ENCODE assay signal across 13 cellular contexts in the genomic region with DNA sequence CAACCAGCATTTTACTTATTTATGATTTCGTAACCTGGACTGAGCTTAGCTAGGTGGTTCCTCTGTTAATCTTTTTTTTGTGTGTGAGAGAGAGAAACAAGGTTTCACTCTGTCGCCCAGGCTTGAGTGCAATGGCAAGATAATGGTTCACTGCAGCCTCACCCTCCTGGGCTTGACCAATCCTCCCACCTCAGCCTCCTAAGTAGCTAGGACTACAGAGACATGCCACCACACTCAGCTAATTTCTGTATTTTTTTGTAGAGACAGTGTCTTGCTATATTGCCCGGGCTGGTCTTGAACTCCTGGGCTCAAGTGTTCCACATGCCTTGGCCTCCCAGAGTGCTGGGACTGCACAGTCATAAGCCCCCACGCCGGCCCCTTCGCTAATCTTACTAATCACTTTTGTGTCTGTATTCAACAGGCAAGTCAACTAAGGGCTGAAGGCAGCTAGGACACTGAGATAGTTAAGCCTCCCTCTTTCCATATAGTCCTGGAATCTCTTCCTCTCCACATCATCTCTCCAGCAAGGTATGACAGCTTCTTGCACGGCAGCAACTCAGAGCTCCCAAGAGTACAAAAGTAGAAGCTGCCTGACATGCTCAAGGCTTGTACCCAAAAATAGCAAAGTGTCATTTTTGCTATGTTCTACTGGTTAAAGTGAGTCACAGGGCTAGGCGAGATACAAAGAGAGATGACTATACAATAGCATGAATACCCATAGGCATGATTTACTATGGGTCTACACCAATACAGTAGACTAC. TPM values are rescaled to one million over a fixed set of nuclear protein-coding genes. Genes with fewer than 3 reads are reported as not detected.
DNase-seq lines count a peak whose midpoint lies in the region; ATAC-seq, FAIRE-seq and TF ChIP-seq lines count a peak whose summit lies in the region.
"Had no signal": no experiment of that assay in that cellular context is flagged by ENCODE, and none has a peak within 500 bp of the region (broad histone marks: within the 10 kb centered on the region; RNA-seq: fewer than 3 reads in every experiment).

No MANE protein-coding gene starts in this region.

- CTCF ChIA-PET in Calu3 (lab: Charles Lee) = interaction anchor here (1.0 kb wide), 1 partner anchor 132 kb away, joined by 3 read pairs; no protein-coding TSS in a partner anchor

- H3K4me3 ChIP-seq in bronchial epithelial cell (ENCODE audit: low read depth, low read length) = no peak overlapping the region
- H3K4me3 ChIP-seq: esophagus squamous epithelium, uterus had no signal

- intact Hi-C loops in Calu3 (cut with micrococcal nuclease; ENCODE audit: unreplicated experiment) = no loop called here

- DNase-seq in activated CD4-positive, alpha-beta T cell treated with anti-CD3 and anti-CD28 coated beads, Interleukin-2, amount 50 U/mL, for 48 hours = peak; percentile 15 to 30
- DNase-seq in activated CD4-positive, alpha-beta T cell treated with anti-CD3 and anti-CD28 coated beads, Interleukin-2, amount 50 U/mL, for 1 hour = no peak
- DNase-seq in bronchial epithelial cell (ENCODE audit: low read depth) (peak; percentile 53), osteocyte (ENCODE audit: extremely low spot score, unreplicated experiment) (peak; percentile 48), mucosa of gallbladder (ENCODE audit: low spot score) (no peak), Calu3 (no peak), NCI-H2029 (lab: John Stamatoyannopoulos, UW) (no peak)
- DNase-seq: activated CD8-positive, alpha-beta memory T cell treated with anti-CD3 and anti-CD28 coated beads, Interleukin-2, amount 50 U/mL, for 48 hours; esophagus squamous epithelium; NCI-H2081; T-cell; uterus had no signal

- H3K27me3 Mint-ChIP-seq in osteocyte (ENCODE audit: unreplicated experiment) (no peaks in the 10 kb centered on the region), Calu3 (ENCODE audit: unreplicated experiment) (no peaks in the 10 kb centered on the region)
- H3K27me3 Mint-ChIP-seq: T-cell had no signal

- no TSS peak for BruUV-seq in Calu3 (replicated peaks; lab: Mats Ljungman, UMichigan)

- H3K4me1 Mint-ChIP-seq in osteocyte (ENCODE audit: unreplicated experiment) (peaks cover 36% of the 10 kb centered on the region), Calu3 (ENCODE audit: low read depth, unreplicated experiment) (peaks cover 16% of the 10 kb centered on the region)

- H3K36me3 Mint-ChIP-seq in osteocyte (ENCODE audit: unreplicated experiment) (peaks cover 5% of the 10 kb centered on the region), Calu3 (ENCODE audit: insufficient read depth, unreplicated experiment) (no peaks in the 10 kb centered on the region)

- no peak for FAIRE-seq in bronchial epithelial cell (lab: Jason Lieb, UNC)

- H3K27me3 ChIP-seq in bronchial epithelial cell (ENCODE audit: control insufficient read depth, insufficient read depth, low read length) = no peaks in the 10 kb centered on the region
- H3K27me3 ChIP-seq: esophagus squamous epithelium, uterus had no signal

- peak; percentile 61 for ATAC-seq in HG02610 (IDR thresholded peaks at IDR 0.05; ENCODE audit: unreplicated experiment)
- ATAC-seq: T-cell had no signal

- no peaks in the 10 kb centered on the region for H3K36me3 ChIP-seq in bronchial epithelial cell (ENCODE audit: control insufficient read depth, insufficient read depth, low read length)
- H3K36me3 ChIP-seq: esophagus squamous epithelium had no signal

- no peak for TF ChIP-seq CTCF in bronchial epithelial cell (IDR thresholded peaks at IDR 0.05; ENCODE audit: insufficient read depth, low read length, severe bottlenecking)
- TF ChIP-seq CTCF in osteocyte (IDR thresholded peaks at IDR 0.05) = no peak
- TF ChIP-seq CTCF in Calu3 (IDR thresholded peaks at IDR 0.05; ENCODE audit: unreplicated experiment) = no peak

- no peak overlapping the region for H3K27ac Mint-ChIP-seq in osteocyte (ENCODE audit: unreplicated experiment)
- H3K27ac Mint-ChIP-seq in Calu3 (ENCODE audit: unreplicated experiment) = no peak overlapping the region
- H3K27ac Mint-ChIP-seq: T-cell had no signal

- H3K9me3 Mint-ChIP-seq in osteocyte (ENCODE audit: unreplicated experiment) = peaks cover 4% of the 10 kb centered on the region
- peaks cover 7% of the 10 kb centered on the region for H3K9me3 Mint-ChIP-seq in Calu3 (ENCODE audit: low read depth, unreplicated experiment)

- H3K4me3 Mint-ChIP-seq in osteocyte (ENCODE audit: unreplicated experiment) = no peak overlapping the region
- H3K4me3 Mint-ChIP-seq in Calu3 (ENCODE audit: low read depth, unreplicated experiment) = no peak overlapping the region

RNA-seq across cellular contexts. Expression of a gene that starts 11.3 kb away (rescaled TPM):
- 21.1 and 32.1 TPM in 2 replicates for total RNA-seq in bronchial epithelial cell
- 71.8 and 76.2 TPM in 2 replicates for total RNA-seq in osteocyte
- total RNA-seq in mucosa of gallbladder = 85.0 TPM
- 71.1 and 73.4 TPM in 2 replicates for total RNA-seq in Calu3 (2022)

Comparison
In these comparisons a context has a peak if more than half of its experiments do, and no peak if none do; other contexts are left out.
1. DNase-seq: peak in activated CD4-positive, alpha-beta T cell treated with anti-CD3 and anti-CD28 coated beads, Interleukin-2, amount 50 U/mL, for 48 hours (2 of 2), bronchial epithelial cell (single experiment) and osteocyte (single experiment); none in activated CD4-positive, alpha-beta T cell treated with anti-CD3 and anti-CD28 coated beads, Interleukin-2, amount 50 U/mL, for 1 hour (single experiment), mucosa of gallbladder (single experiment), Calu3 (single experiment) and NCI-H2029 (single experiment).